14 cellular contexts compared by ENCODE assay signal in genomic region chr10:10613654-10614244, GRCh38.
"Had no signal": no experiment of that assay in that cellular context is flagged by ENCODE, and none has a peak within 500 bp of the region (broad histone marks: within the 10 kb centered on the region; RNA-seq: fewer than 3 reads in every experiment).

No MANE protein-coding gene starts in this region.

- H3K27ac ChIP-seq: right atrium auricular region had no signal

- H3K36me3 ChIP-seq: right atrium auricular region, transverse colon had no signal

- H3K4me1 ChIP-seq: right atrium auricular region had no signal

- H3K4me3 ChIP-seq: hepatocyte, lung, right atrium auricular region, transverse colon had no signal

- DNase-seq: activated CD4-positive, alpha-beta T cell treated with anti-CD3 and anti-CD28 coated beads, Interleukin-2, amount 50 U/mL, for 4 hours; activated gamma-delta T cell; effector CD8-positive, alpha-beta T cell; midbrain; stimulated activated CD4-positive, alpha-beta T cell treated with anti-CD3 and anti-CD28 coated beads, Interleukin-2, amount 100 ng/mL, for 24 hours; stimulated activated naive CD4-positive, alpha-beta T cell treated with Interleukin-2 at 50 U/mL for 16 hours; SW 1271; T-helper 2 cell; transverse colon had no signal

- H3K27me3 ChIP-seq: hepatocyte, right atrium auricular region, transverse colon had no signal

- FAIRE-seq: astrocyte, islet of Langerhans had no signal

- H3K9me3 ChIP-seq: right atrium auricular region, transverse colon had no signal
